ENCODE assay signal across 35 cellular contexts in genomic region chr6:164942271-164942670, GRCh38.
"Had no signal": no experiment of that assay in that cellular context is flagged by ENCODE, and none has a peak within 500 bp of the region (broad histone marks: within the 10 kb centered on the region; RNA-seq: fewer than 3 reads in every experiment).

No MANE protein-coding gene starts in this region.

- H3K27me3 ChIP-seq: MG63 had no signal

- H3K27ac ChIP-seq: KMS-11 had no signal

- H3K4me3 ChIP-seq: MG63 had no signal

- DNase-seq: Karpas-422, Kasumi-1, MG63, MM.1S, MV-4-11, NCI-H1048, NCI-H1092, NCI-H1092 treated with DMSO at 0.1 percent for 48 hours, NCI-H1105 treated with DMSO at 0.1 percent for 48 hours, NCI-H1417, NCI-H1417 treated with DMSO at 0.1 percent for 48 hours, NCI-H1436, NCI-H1436 treated with DMSO at 0.1 percent for 48 hours, NCI-H146, NCI-H1694, NCI-H1694 treated with DMSO at 0.1 percent for 48 hours, NCI-H187, NCI-H187 treated with DMSO at 0.1 percent for 48 hours, NCI-H1930, NCI-H2029, NCI-H2029 treated with DMSO at 0.1 percent for 48 hours, NCI-H2081, NCI-H2081 treated with DMSO at 0.1 percent for 48 hours, NCI-H2107, NCI-H2171, NCI-H2171 treated with DMSO at 0.1 percent for 48 hours, NCI-H2227 treated with DMSO at 0.1 percent for 48 hours, NCI-H226, NCI-H345, NCI-H446, NCI-H446 treated with DMSO at 0.1 percent for 48 hours, NCI-H510A, NCI-H510A treated with DMSO at 0.1 percent for 48 hours, NCI-H524 had no signal

- H3K36me3 ChIP-seq: MG63 had no signal

- H3K9me3 ChIP-seq: MG63 had no signal

- H3K4me2 ChIP-seq: KMS-11 had no signal

- H3K9ac ChIP-seq: KMS-11 had no signal
